In the genomic region with DNA sequence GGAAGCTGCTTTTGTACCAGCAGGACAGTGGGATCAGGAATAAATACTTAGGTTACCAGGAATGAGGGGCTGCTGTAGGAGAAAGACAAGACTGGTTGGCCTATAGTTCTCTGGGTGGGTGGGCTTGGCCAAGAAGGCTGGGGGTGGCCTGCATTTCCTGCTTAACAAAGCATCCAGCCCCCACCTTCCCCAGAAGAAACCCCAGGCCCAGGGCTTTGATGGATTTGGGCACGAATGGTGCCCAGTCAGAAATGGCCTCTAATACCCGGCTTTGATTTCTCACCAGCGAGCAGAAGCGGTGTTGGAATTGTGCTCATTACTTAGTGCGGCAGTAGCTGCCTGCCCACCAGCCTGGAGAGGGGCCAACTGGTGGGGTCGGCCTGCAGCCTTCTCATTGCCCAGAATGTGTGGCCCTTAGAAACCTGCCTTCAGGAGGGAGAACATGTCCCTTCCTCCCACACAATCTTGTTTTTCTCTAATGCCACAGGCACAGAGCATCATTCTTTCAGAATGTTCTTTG, we compare ENCODE assay signal across 14 cellular contexts. TPM values are rescaled to one million over a fixed set of nuclear protein-coding genes. Genes with fewer than 3 reads are reported as not detected.
DNase-seq lines count a peak whose midpoint lies in the region; ATAC-seq, FAIRE-seq and TF ChIP-seq lines count a peak whose summit lies in the region.
"Had no signal": no experiment of that assay in that cellular context is flagged by ENCODE, and none has a peak within 500 bp of the region (broad histone marks: within the 10 kb centered on the region; RNA-seq: fewer than 3 reads in every experiment).

No MANE protein-coding gene starts in this region.

- H3K27ac Mint-ChIP-seq in mesothelial cell of epicardium = peak overlapping the region; percentile 44
- H3K27ac Mint-ChIP-seq: activated CD4-positive, alpha-beta T cell treated with anti-CD3 and anti-CD28 coated beads for 36 hours; activated naive CD4-positive, alpha-beta T cell treated with anti-CD3 and anti-CD28 coated beads, Interleukin-2, amount 50 U/mL, for 24 hours had no signal

- in situ Hi-C loops in mammary epithelial cell (cut with MboI; ENCODE audit: low sequenced_read_pairs in 2 of 2) = loop anchor here in 1 of 2 donors (5.0 to 10.0 kb wide), 2 partner anchors 73 to 280 kb away; no protein-coding TSS in a partner anchor

- H2AFZ ChIP-seq in mammary epithelial cell (ENCODE audit: low read depth, low read length) = no peak overlapping the region

- H3K4me1 ChIP-seq in mammary epithelial cell (ENCODE audit: insufficient read depth, low read length) = peaks cover 39% of the 10 kb centered on the region
- H3K4me1 ChIP-seq: SJCRH30 had no signal

- no peaks in the 10 kb centered on the region for H3K9me3 ChIP-seq in mammary epithelial cell (replicated peaks; ENCODE audit: insufficient read depth, low read length)
- H3K9me3 ChIP-seq: SJCRH30, thoracic aorta had no signal

- no peak for FAIRE-seq in GM19239 (lab: Jason Lieb, UNC)

- peak overlapping the region; percentile 89 for H3K4me3 Mint-ChIP-seq in mesothelial cell of epicardium
- H3K4me3 Mint-ChIP-seq: activated CD4-positive, alpha-beta T cell treated with anti-CD3 and anti-CD28 coated beads for 36 hours; activated naive CD4-positive, alpha-beta T cell treated with anti-CD3 and anti-CD28 coated beads, Interleukin-2, amount 50 U/mL, for 24 hours had no signal

- peaks cover 20% of the 10 kb centered on the region for H3K27me3 Mint-ChIP-seq in mesothelial cell of epicardium (ENCODE audit: low read depth)

- peak overlapping the region in 1 of 3 experiments; percentile 72 for H3K4me3 ChIP-seq in mammary epithelial cell (replicated peaks in 1 of 3; ENCODE audit: insufficient read depth in 1 of 3, low read depth in 2 of 3, low read length in 3 of 3)

- H3K79me2 ChIP-seq in mammary epithelial cell (ENCODE audit: insufficient read depth, low read length) = peaks cover 15% of the 10 kb centered on the region

- no peak overlapping the region for H3K27ac ChIP-seq in mammary epithelial cell (ENCODE audit: insufficient read depth, low read depth, low read length)
- peak overlapping the region; percentile 4 for H3K27ac ChIP-seq in temporal lobe (ENCODE audit: low read depth, low read length)
- H3K27ac ChIP-seq: SJCRH30, thoracic aorta had no signal

- H3K4me2 ChIP-seq in mammary epithelial cell (ENCODE audit: insufficient read depth, low read depth, low read length) = peak overlapping the region; percentile 100

- no peak for ATAC-seq in GM18498 (IDR thresholded peaks at IDR 0.05; ENCODE audit: unreplicated experiment)
- ATAC-seq: activated CD4-positive, alpha-beta T cell treated with anti-CD3 and anti-CD28 coated beads for 36 hours had no signal

- DNase-seq in activated CD8-positive, alpha-beta memory T cell treated with anti-CD3 and anti-CD28 coated beads, Interleukin-2, amount 50 U/mL, for 48 hours = peak; percentile 29
- no peak for DNase-seq in activated CD8-positive, alpha-beta memory T cell treated with anti-CD3 and anti-CD28 coated beads for 24 hours
- no peak for DNase-seq in mammary epithelial cell
- DNase-seq in mesothelial cell of epicardium (ENCODE audit: low spot score in 2 of 2, unreplicated experiment in 2 of 2) = peak in 1 of 2 experiments; percentile 35
- DNase-seq in activated naive CD4-positive, alpha-beta T cell treated with Interleukin-2 at 50 U/mL for 16 hours = no peak
- no peak for DNase-seq in GM19239 (ENCODE audit: insufficient read length, low spot score)
- DNase-seq: activated CD4-positive, alpha-beta T cell treated with anti-CD3 and anti-CD28 coated beads for 36 hours; effector memory CD4-positive, alpha-beta T cell; NCI-H524 had no signal

- dilution Hi-C loops in mammary epithelial cell (cut with HindIII; ENCODE audit: low sequenced_read_pairs) = no loop called here

- WGBS in mammary epithelial cell (ENCODE audit: low coverage, missing lambda C conversion rate) = 68% methylated on average over 4 of the region's 6 CpGs

- H3K9me3 Mint-ChIP-seq in mesothelial cell of epicardium = no peaks in the 10 kb centered on the region
- H3K9me3 Mint-ChIP-seq: activated naive CD4-positive, alpha-beta T cell treated with anti-CD3 and anti-CD28 coated beads, Interleukin-2, amount 50 U/mL, for 24 hours had no signal

- H3K9ac ChIP-seq in mammary epithelial cell (ENCODE audit: insufficient read depth, low read length) = no peak overlapping the region

- H3K4me1 Mint-ChIP-seq in mesothelial cell of epicardium = peaks cover 65% of the 10 kb centered on the region

- intact Hi-C loops in mammary epithelial cell (cut with micrococcal nuclease) = loop anchor here (1.0 to 5.0 kb wide), 2 partner anchors 30 to 397 kb away; partner anchors contain the start of gene SGPL1

- peaks cover 18% of the 10 kb centered on the region for H3K27me3 ChIP-seq in mammary epithelial cell (ENCODE audit: insufficient read depth, low read length)

- TF ChIP-seq CTCF in mammary epithelial cell (conservative IDR thresholded peaks at IDR 0.05 in 1 of 2, IDR thresholded peaks at IDR 0.05 in 1 of 2; ENCODE audit: extremely low read depth in 1 of 2, insufficient read depth in 1 of 2, low read depth in 1 of 2, low read length in 2 of 2) (no peak), mesothelial cell of epicardium (IDR thresholded peaks at IDR 0.05; ENCODE audit: unreplicated experiment) (no peak)

- BruUV-seq in mammary epithelial cell (replicated peaks; lab: Mats Ljungman, UMichigan) = no TSS peak

- CTCF ChIA-PET in mammary epithelial cell (lab: Charles Lee; ENCODE audit: low non-redundant PET) = no interaction called here

- H3K36me3 Mint-ChIP-seq in mesothelial cell of epicardium = no peaks in the 10 kb centered on the region
- H3K36me3 Mint-ChIP-seq: activated naive CD4-positive, alpha-beta T cell treated with anti-CD3 and anti-CD28 coated beads, Interleukin-2, amount 50 U/mL, for 24 hours had no signal

- H3K36me3 ChIP-seq in mammary epithelial cell (ENCODE audit: insufficient read depth, low read length) = no peaks in the 10 kb centered on the region
- H3K36me3 ChIP-seq: SJCRH30, thoracic aorta had no signal

- H4K20me1 ChIP-seq in mammary epithelial cell (ENCODE audit: insufficient read depth, low read length) = no peaks in the 10 kb centered on the region

RNA-seq across cellular contexts. Expression of gene UNC5B, which starts 2.3 kb away (rescaled TPM):
- 10 to 100 TPM in 1 of 2 donors, 1 to 10 TPM in 1; 7.2 to 10.0 TPM for total RNA-seq in mammary epithelial cell
- 4.9 TPM for polyA plus RNA-seq in mammary epithelial cell
- polyA minus RNA-seq in mammary epithelial cell = 10.2 TPM
- 84.8 to 91.5 TPM (median 85.7 TPM) in 3 replicates for total RNA-seq in mesothelial cell of epicardium
- 4.2 TPM for total RNA-seq in temporal lobe
